In the genomic region with DNA sequence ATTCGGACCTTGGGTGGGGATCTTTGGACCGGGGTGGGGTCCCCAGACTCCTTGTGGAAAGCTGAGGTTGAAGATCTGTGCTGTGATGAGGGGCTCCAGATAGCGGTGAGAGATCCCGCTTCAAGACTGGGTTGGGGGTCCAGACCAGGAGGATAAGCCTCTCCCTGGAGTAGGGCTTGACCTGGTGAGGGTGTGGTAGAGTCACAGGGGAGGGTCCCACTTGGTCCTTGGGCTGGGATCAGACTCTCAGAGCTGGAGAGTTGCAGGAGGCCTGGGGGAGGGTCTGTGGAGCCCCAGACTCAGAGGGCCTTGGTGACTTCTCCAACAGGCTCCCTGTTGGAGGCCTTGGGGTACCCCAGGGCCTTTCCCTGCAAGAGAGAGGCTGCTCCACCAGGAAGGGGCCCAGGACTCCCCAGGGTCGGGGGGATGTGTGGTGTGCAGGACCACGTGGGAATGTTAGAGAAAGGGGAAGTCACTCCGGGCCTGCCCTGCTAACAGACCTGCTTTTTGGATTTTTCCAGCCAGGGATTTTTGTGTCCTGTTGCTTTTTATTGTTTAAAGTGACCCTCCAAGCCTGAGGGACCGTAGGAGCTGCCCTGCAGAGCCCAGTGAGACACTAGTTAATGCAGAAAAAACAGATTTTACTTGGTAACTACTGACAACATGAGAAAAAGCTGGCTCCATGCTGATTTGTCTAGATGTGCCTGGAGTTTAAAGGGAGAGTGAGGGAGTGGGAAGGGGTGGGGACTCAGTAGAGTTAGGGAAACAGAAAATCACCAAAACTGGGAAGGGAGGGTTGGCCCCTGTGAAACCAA, we compare ENCODE assay signal across 8 cellular contexts.
DNase-seq lines count a peak whose midpoint lies in the region; ATAC-seq and TF ChIP-seq lines count a peak whose summit lies in the region.

No MANE protein-coding gene starts in this region.

- no peaks in the 10 kb centered on the region for H3K9me3 ChIP-seq in iPS-18c (ENCODE audit: control insufficient read depth, insufficient read depth, low read length)

- peak overlapping the region; percentile 83 for H3K4me3 ChIP-seq in astrocyte of the spinal cord (ENCODE audit: low read depth, low read length)
- peak overlapping the region; percentile 45 for H3K4me3 ChIP-seq in iPS-18c (ENCODE audit: insufficient read depth, low read depth, low read length)
- peak overlapping the region; percentile 82 for H3K4me3 ChIP-seq in skeletal muscle cell (ENCODE audit: low read depth, low read length)

- no peak for TF ChIP-seq CTCF in astrocyte of the spinal cord (IDR thresholded peaks at IDR 0.05; ENCODE audit: low read depth, low read length)

- DNase-seq in stimulated activated CD4-positive, alpha-beta T cell treated with anti-CD3 and anti-CD28 coated beads, Interleukin-12 subunit alpha, Interleukin-12 subunit beta, amount 100 ng/mL, for 4 hours = peak; percentile 12
- DNase-seq in stimulated activated CD4-positive, alpha-beta T cell treated with anti-CD3 and anti-CD28 coated beads, Interleukin-2, amount 100 ng/mL, for 48 hours = no peak
- peak; percentile 47 to 52 for DNase-seq in NOMO-1 (lab: John Stamatoyannopoulos, UW; ENCODE audit: unreplicated experiment in 2 of 2)
- DNase-seq in astrocyte of the spinal cord (ENCODE audit: low read depth, low spot score) = peak; percentile 81
- DNase-seq in skeletal muscle cell (ENCODE audit: low read depth) = no peak

- ATAC-seq in HG02852 (IDR thresholded peaks at IDR 0.05; ENCODE audit: unreplicated experiment) (no peak), HG02870 (IDR thresholded peaks at IDR 0.05; ENCODE audit: unreplicated experiment) (no peak)

- in situ Hi-C loops in astrocyte of the spinal cord (cut with HindIII; ENCODE audit: low sequenced_read_pairs) = no loop called here

Comparison
In these comparisons a context has a peak if more than half of its experiments do, and no peak if none do; other contexts are left out.
1. DNase-seq: peak in stimulated activated CD4-positive, alpha-beta T cell treated with anti-CD3 and anti-CD28 coated beads, Interleukin-12 subunit alpha, Interleukin-12 subunit beta, amount 100 ng/mL, for 4 hours (single experiment), NOMO-1 (2 of 2) and astrocyte of the spinal cord (single experiment); none in stimulated activated CD4-positive, alpha-beta T cell treated with anti-CD3 and anti-CD28 coated beads, Interleukin-2, amount 100 ng/mL, for 48 hours (0 of 2) and skeletal muscle cell (single experiment).
2. Peak in every context shown above with its lines, with median percentiles within 50 percentile points of each other: H3K4me3 ChIP-seq.